Comparison of ENCODE assay signal across 8 cellular contexts in the genomic region with DNA sequence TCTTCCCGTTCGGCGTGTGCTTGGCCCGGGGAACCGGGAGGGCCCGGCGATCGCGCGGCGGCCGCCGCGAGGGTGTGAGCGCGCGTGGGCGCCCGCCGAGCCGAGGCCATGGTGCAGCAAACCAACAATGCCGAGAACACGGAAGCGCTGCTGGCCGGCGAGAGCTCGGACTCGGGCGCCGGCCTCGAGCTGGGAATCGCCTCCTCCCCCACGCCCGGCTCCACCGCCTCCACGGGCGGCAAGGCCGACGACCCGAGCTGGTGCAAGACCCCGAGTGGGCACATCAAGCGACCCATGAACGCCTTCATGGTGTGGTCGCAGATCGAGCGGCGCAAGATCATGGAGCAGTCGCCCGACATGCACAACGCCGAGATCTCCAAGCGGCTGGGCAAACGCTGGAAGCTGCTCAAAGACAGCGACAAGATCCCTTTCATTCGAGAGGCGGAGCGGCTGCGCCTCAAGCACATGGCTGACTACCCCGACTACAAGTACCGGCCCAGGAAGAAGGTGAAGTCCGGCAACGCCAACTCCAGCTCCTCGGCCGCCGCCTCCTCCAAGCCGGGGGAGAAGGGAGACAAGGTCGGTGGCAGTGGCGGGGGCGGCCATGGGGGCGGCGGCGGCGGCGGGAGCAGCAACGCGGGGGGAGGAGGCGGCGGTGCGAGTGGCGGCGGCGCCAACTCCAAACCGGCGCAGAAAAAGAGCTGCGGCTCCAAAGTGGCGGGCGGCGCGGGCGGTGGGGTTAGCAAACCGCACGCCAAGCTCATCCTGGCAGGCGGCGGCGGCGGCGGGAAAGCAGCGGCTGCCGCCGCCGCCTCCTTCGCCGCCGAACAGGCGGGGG. TPM values are rescaled to one million over a fixed set of nuclear protein-coding genes. Genes with fewer than 3 reads are reported as not detected.
A peak's percentile ranks its signal among the peaks of the same experiment; 100 is the strongest.
DNase-seq lines count a peak whose midpoint lies in the region; ATAC-seq, FAIRE-seq and TF ChIP-seq lines count a peak whose summit lies in the region.

No MANE protein-coding gene starts in this region.

- no TSS peak for BruUV-seq in Panc1 (replicated peaks; lab: Mats Ljungman, UMichigan)

- no peaks in the 10 kb centered on the region for H3K79me2 ChIP-seq in parathyroid adenoma

- TF ChIP-seq POLR2A in A549 (IDR thresholded peaks at IDR 0.05; ENCODE audit: low read length) = peak; percentile 39; the same call in 1 of the 2 replicates
- peak; percentile 61; the same call in 1 of the 2 replicates for TF ChIP-seq POLR2A in GM12892 (IDR thresholded peaks at IDR 0.05; ENCODE audit: low read depth, low read length)
- TF ChIP-seq POLR2A in adrenal gland (IDR thresholded peaks at IDR 0.05) = peak in 1 of 2 donors; percentile 50

- H3K9me3 ChIP-seq in A549 = no peaks in the 10 kb centered on the region
- no peaks in the 10 kb centered on the region for H3K9me3 ChIP-seq in Panc1 (ENCODE audit: control insufficient read depth, insufficient read depth, low read depth, low read length)
- no peaks in the 10 kb centered on the region for H3K9me3 ChIP-seq in adrenal gland (replicated peaks in 1 of 3)
- H3K9me3 ChIP-seq in parathyroid adenoma (ENCODE audit: control insufficient read depth, low read length) = no peaks in the 10 kb centered on the region

- no peak for TF ChIP-seq CTCF in A549 (IDR thresholded peaks at IDR 0.05)
- no peak for TF ChIP-seq CTCF in Panc1 (IDR thresholded peaks at IDR 0.05)
- no peak for TF ChIP-seq CTCF in adrenal gland (IDR thresholded peaks at IDR 0.05)
- TF ChIP-seq CTCF in parathyroid adenoma (IDR thresholded peaks at IDR 0.05) = no peak

- peaks cover 24% of the 10 kb centered on the region for H3K4me1 ChIP-seq in A549
- peaks cover 32% of the 10 kb centered on the region for H3K4me1 ChIP-seq in Panc1 (ENCODE audit: control insufficient read depth, insufficient read depth, low read length)
- H3K4me1 ChIP-seq in adrenal gland (replicated peaks in 1 of 2) = peaks cover 5 to 17% of the 10 kb centered on the region in 2 donors
- no peaks in the 10 kb centered on the region for H3K4me1 ChIP-seq in parathyroid adenoma

- H3K4me2 ChIP-seq in A549 (peak overlapping the region; percentile 86), parathyroid adenoma (ENCODE audit: low read length) (peak overlapping the region; percentile 73)

- FAIRE-seq in A549 (lab: Jason Lieb, UNC) (no peak), GM12892 (lab: Jason Lieb, UNC) (peak; percentile 82)

- CTCF ChIA-PET in A549 (lab: Yijun Ruan, JAX) = no interaction called here
- CTCF ChIA-PET in Panc1 (lab: Charles Lee) = interaction anchor here (0.6 to 0.8 kb wide), 3 partner anchors 243 to 1019 kb away, joined by 4 to 5 read pairs (median 4); no protein-coding TSS in a partner anchor

- H3K27ac ChIP-seq in A549 = peak overlapping the region; percentile 96 to 97
- H3K27ac ChIP-seq in Panc1 (ENCODE audit: low read length) = peak overlapping the region; percentile 96
- H3K27ac ChIP-seq in adrenal gland = peak overlapping the region; percentile 60 to 92 (median 88)
- peak overlapping the region; percentile 94 for H3K27ac ChIP-seq in parathyroid adenoma

- TF ChIP-seq EP300 in A549 (IDR thresholded peaks at IDR 0.05) = no peak

- peak overlapping the region; percentile 99 for H2AFZ ChIP-seq in parathyroid adenoma

- ATAC-seq in A549 (peak; percentile 20 to 42), HG02973 (IDR thresholded peaks at IDR 0.05; ENCODE audit: unreplicated experiment) (peak; percentile 17), Panc1 (peak; percentile 19), left cardiac atrium (peak; percentile 55 to 72), GM21526 (IDR thresholded peaks at IDR 0.05; ENCODE audit: low FRiP score, unreplicated experiment) (no peak)

- DNase-seq in A549 (ENCODE audit: low read depth in 1 of 2, low spot score in 1 of 2) (peak; percentile 17 to 58), GM12892 (ENCODE audit: insufficient read length) (peak; percentile 34), Panc1 (ENCODE audit: low read depth, low spot score) (no peak), adrenal gland (peak; percentile 62 to 81 (median 66)), left cardiac atrium (peak; percentile 76)

- intact Hi-C loops in Panc1 (cut with micrococcal nuclease; ENCODE audit: unreplicated experiment) (loop anchor here (5.0 to 10.0 kb wide), 5 partner anchors 148 to 1233 kb away; no protein-coding TSS in a partner anchor), adrenal gland (cut with DNase I) (no loop called here), left cardiac atrium (cut with DNase I) (loop anchor here (5.0 to 10.0 kb wide), 7 partner anchors 73 to 1850 kb away; no protein-coding TSS in a partner anchor)

- H3K9ac ChIP-seq in parathyroid adenoma = peak overlapping the region; percentile 71

- WGBS in A549 (ENCODE audit: missing lambda C conversion rate) = no CpG with 5 or more reads among the region's 105 CpGs
- 0 to 1% (median 0%) methylated on average over 1 to 105 of the region's 105 CpGs for WGBS in adrenal gland, 4 donors

- POLR2A ChIA-PET in A549 (lab: Yijun Ruan, JAX) (interaction anchor here (0.6 to 4.1 kb wide), 18 partner anchors 137 to 1819 kb away, joined by 3 to 39 read pairs (median 6); no protein-coding TSS in a partner anchor), Panc1 (lab: Charles Lee) (interaction anchor here (0.6 to 1.6 kb wide), 7 partner anchors 9 to 594 kb away, joined by 3 to 12 read pairs (median 4); no protein-coding TSS in a partner anchor)

- TF ChIP-seq RAD21 in A549 (conservative IDR thresholded peaks at IDR 0.05 in 1 of 2, IDR thresholded peaks at IDR 0.05 in 1 of 2) = no peak

- H3K27me3 ChIP-seq in Panc1 (ENCODE audit: control insufficient read depth, insufficient read depth, low read length) = no peaks in the 10 kb centered on the region
- H3K27me3 ChIP-seq in adrenal gland = no peaks in the 10 kb centered on the region
- no peaks in the 10 kb centered on the region for H3K27me3 ChIP-seq in parathyroid adenoma (ENCODE audit: control insufficient read depth, insufficient read depth, low read length)

- H3K4me3 ChIP-seq in A549 (peak overlapping the region; percentile 83), Panc1 (ENCODE audit: low read depth in 2 of 2, low read length in 2 of 2) (peak overlapping the region; percentile 95 to 96), adrenal gland (peak overlapping the region in 3 of 4 donors; percentile 54 to 62 (median 56)), parathyroid adenoma (ENCODE audit: low read depth, low read length) (peak overlapping the region; percentile 63)

- in situ Hi-C loops in Panc1 (cut with HindIII; ENCODE audit: low pct_unique_long_range_greater_than_20kb, low sequenced_read_pairs) = no loop called here

- peaks cover 19% of the 10 kb centered on the region for H3K36me3 ChIP-seq in Panc1 (ENCODE audit: control insufficient read depth, insufficient read depth, low read length)
- H3K36me3 ChIP-seq in adrenal gland (replicated peaks in 1 of 2) = no peaks in the 10 kb centered on the region
- no peaks in the 10 kb centered on the region for H3K36me3 ChIP-seq in parathyroid adenoma (ENCODE audit: control insufficient read depth, insufficient read depth, low read length)

TF ChIP-seq in A549, 52 proteins besides CTCF, POLR2A, EP300 and RAD21:
- no peak for TF ChIP-seq MAZ (IDR thresholded peaks at IDR 0.05; ENCODE audit: borderline replicate concordance, low read depth, low read length)
- TF ChIP-seq, protein P1, sequence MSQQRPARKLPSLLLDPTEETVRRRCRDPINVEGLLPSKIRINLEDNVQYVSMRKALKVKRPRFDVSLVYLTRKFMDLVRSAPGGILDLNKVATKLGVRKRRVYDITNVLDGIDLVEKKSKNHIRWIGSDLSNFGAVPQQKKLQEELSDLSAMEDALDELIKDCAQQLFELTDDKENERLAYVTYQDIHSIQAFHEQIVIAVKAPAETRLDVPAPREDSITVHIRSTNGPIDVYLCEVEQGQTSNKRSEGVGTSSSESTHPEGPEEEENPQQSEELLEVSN (IDR thresholded peaks at IDR 0.05; ENCODE audit: borderline replicate concordance, low read depth) = no peak
- no peak for TF ChIP-seq JUNB (IDR thresholded peaks at IDR 0.05)
- no peak for TF ChIP-seq FOSL2 (IDR thresholded peaks at IDR 0.05)
- no peak for TF ChIP-seq FOSL2 (CRISPR knock-in tag; IDR thresholded peaks at IDR 0.05)
- TF ChIP-seq JUN (IDR thresholded peaks at IDR 0.05) = peak in 1 of 2 experiments; percentile 0; a peak in 1 of 5 replicates
- TF ChIP-seq, protein P2, sequence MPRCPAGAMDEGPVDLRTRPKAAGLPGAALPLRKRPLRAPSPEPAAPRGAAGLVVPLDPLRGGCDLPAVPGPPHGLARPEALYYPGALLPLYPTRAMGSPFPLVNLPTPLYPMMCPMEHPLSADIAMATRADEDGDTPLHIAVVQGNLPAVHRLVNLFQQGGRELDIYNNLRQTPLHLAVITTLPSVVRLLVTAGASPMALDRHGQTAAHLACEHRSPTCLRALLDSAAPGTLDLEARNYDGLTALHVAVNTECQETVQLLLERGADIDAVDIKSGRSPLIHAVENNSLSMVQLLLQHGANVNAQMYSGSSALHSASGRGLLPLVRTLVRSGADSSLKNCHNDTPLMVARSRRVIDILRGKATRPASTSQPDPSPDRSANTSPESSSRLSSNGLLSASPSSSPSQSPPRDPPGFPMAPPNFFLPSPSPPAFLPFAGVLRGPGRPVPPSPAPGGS (IDR thresholded peaks at IDR 0.05) = 0 out of 3 replicates have a peak, but pooled peaks have one; percentile 21
- TF ChIP-seq TP53 (CRISPR knock-in tag; IDR thresholded peaks at IDR 0.05) = no peak
- no peak for TF ChIP-seq SREBF2 (IDR thresholded peaks at IDR 0.05)
- no peak for TF ChIP-seq FOXS1 (CRISPR knock-in tag; IDR thresholded peaks at IDR 0.05)
- TF ChIP-seq MAFK (IDR thresholded peaks at IDR 0.05; ENCODE audit: partially characterized antibody) = no peak
- TF ChIP-seq, protein P3, sequence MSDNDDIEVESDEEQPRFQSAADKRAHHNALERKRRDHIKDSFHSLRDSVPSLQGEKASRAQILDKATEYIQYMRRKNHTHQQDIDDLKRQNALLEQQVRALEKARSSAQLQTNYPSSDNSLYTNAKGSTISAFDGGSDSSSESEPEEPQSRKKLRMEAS (IDR thresholded peaks at IDR 0.05) = peak; percentile 62

RNA-seq across cellular contexts. Expression of a gene that starts 1.1 kb away (rescaled TPM):
- polyA plus RNA-seq in A549 (2011; rRNA removed) = 26.0 and 26.2 TPM in 2 replicates
- polyA plus RNA-seq in A549 (2012; cell fraction: cytosol; rRNA removed) = 4.5 and 6.7 TPM in 2 replicates
- polyA plus RNA-seq in A549 (2012; cell fraction: nucleus; rRNA removed) = 7.1 and 7.6 TPM in 2 replicates
- 17.5 to 31.0 TPM (median 30.8 TPM) in 3 replicates for polyA plus RNA-seq in A549 (2017; fragmentation: RNase III; extraction: RNeasy Plus Mini Kit Qiagen cat#74134 plus additional on column Dnase treatment)
- polyA minus RNA-seq in A549 (2011; rRNA and poly(A)+ RNA removed) = 17.0 and 18.1 TPM in 2 replicates
- 23.4 TPM for polyA plus RNA-seq in GM12892 (2012; ENCODE audit: missing spikeins)
- 71.9 TPM for total RNA-seq in Panc1 (2021; ENCODE audit: unreplicated experiment)
- polyA plus RNA-seq in Panc1 (2012; ENCODE audit: insufficient read length) = 51.6 TPM
- total RNA-seq in adrenal gland = 10 to 100 TPM in 2 of 8 donors, 1 to 10 TPM in 6; 4.0 to 12.8 (median 6.7) TPM
- polyA plus RNA-seq in adrenal gland = 1 to 10 TPM; 1.6 to 6.7 (median 2.9) TPM
- total RNA-seq in left cardiac atrium = 1 to 10 TPM; 5.7 to 7.7 TPM

Comparison
In these comparisons a context has a peak if more than half of its experiments do, and no peak if none do; other contexts are left out.
1. intact Hi-C loops: an anchor here in Panc1 (5.0 to 10.0 kb wide) and left cardiac atrium (5.0 to 10.0 kb wide); none called in adrenal gland.